1 cellular context compared by ENCODE assay signal in genomic region chr2:85564144-85564563, GRCh38.
TF ChIP-seq lines count a peak whose summit lies in the region.

No MANE protein-coding gene starts in this region.

TF ChIP-seq in IMR-90, 13 proteins besides CTCF, POLR2A, EP300 and RAD21:
- TF ChIP-seq CEBPB (IDR thresholded peaks at IDR 0.05; ENCODE audit: low read depth, low read length) (peak; percentile 12; the same call in 1 of the 2 replicates), MAZ (IDR thresholded peaks at IDR 0.05; ENCODE audit: borderline replicate concordance, low read depth, low read length) (no peak)
